Comparison of ENCODE assay signal across 17 cellular contexts in genomic region chr22:41564563-41564962, GRCh38. TPM values are rescaled to one million over a fixed set of nuclear protein-coding genes. Genes with fewer than 3 reads are reported as not detected.
DNase-seq lines count a peak whose midpoint lies in the region; ATAC-seq and TF ChIP-seq lines count a peak whose summit lies in the region.
"Had no signal": no experiment of that assay in that cellular context is flagged by ENCODE, and none has a peak within 500 bp of the region (broad histone marks: within the 10 kb centered on the region; RNA-seq: fewer than 3 reads in every experiment).

No MANE protein-coding gene starts in this region.

- H3F3A ChIP-seq in SK-N-SH (replicated peaks; ENCODE audit: insufficient read depth) = peaks cover 17% of the 10 kb centered on the region

- no peaks in the 10 kb centered on the region for H3K79me2 ChIP-seq in SK-N-SH (ENCODE audit: insufficient read depth)

- CTCF ChIA-PET in SK-N-SH (lab: Yijun Ruan, JAX) = no interaction called here

- no peaks in the 10 kb centered on the region for H3K9me3 ChIP-seq in SJSA1 (replicated peaks)
- H3K9me3 ChIP-seq in stomach = no peaks in the 10 kb centered on the region
- H3K9me3 ChIP-seq in SK-N-SH = no peaks in the 10 kb centered on the region
- H3K9me3 ChIP-seq: BLaER1 had no signal

- H3K27ac ChIP-seq in SJSA1 (0 out of 2 replicates have a peak overlapping the region, but pooled peaks have one; percentile 28), stomach (peak overlapping the region in 4 of 5 donors; percentile 26 to 72 (median 48)), SK-N-SH (ENCODE audit: low read depth in 2 of 2, low read length in 1 of 2) (peak overlapping the region in 1 of 2 experiments; percentile 77; a peak in 1 of 4 replicates)
- H3K27ac ChIP-seq: BLaER1, epithelial cell of prostate, KMS-11, SK-N-MC had no signal

- no peak overlapping the region for H3K4me3 ChIP-seq in SJSA1
- no peak overlapping the region for H3K4me3 ChIP-seq in fibroblast of mammary gland (ENCODE audit: control insufficient read depth, low read depth, low read length)
- no peak overlapping the region for H3K4me3 ChIP-seq in stomach
- no peak overlapping the region for H3K4me3 ChIP-seq in SK-N-SH (ENCODE audit: low read depth in 2 of 2, low read length in 1 of 2)
- H3K4me3 ChIP-seq: BLaER1, SK-N-MC had no signal

- peak; percentile 47 for DNase-seq in HT1080 (ENCODE audit: low read depth)
- DNase-seq in SJSA1 (ENCODE audit: low read depth in 1 of 2, low spot score in 2 of 2) = no peak
- peak; percentile 62 for DNase-seq in fibroblast of mammary gland (ENCODE audit: low read depth)
- DNase-seq in stomach = no peak
- DNase-seq in SK-N-SH = no peak
- DNase-seq in GM10266 (ENCODE audit: extremely low spot score) = no peak
- DNase-seq: activated CD4-positive, alpha-beta T cell treated with anti-CD3 and anti-CD28 coated beads, Interleukin-2, amount 50 U/mL, for 4 hours; activated naive CD8-positive, alpha-beta T cell treated with anti-CD3 and anti-CD28 coated beads, Interleukin-2, amount 50 U/mL, for 24 hours; activated T-cell treated with anti-CD3 and anti-CD28 coated beads, Interleukin-2, amount 50 U/mL, for 48 hours; head of caudate nucleus; kidney glomerular epithelial cell; NCI-H1417 treated with DMSO at 0.1 percent for 48 hours had no signal

- no peak for TF ChIP-seq POLR2A in stomach (IDR thresholded peaks at IDR 0.05)

- no peak overlapping the region for H3K9ac ChIP-seq in SK-N-SH
- H3K9ac ChIP-seq: BLaER1, KMS-11 had no signal

- intact Hi-C loops in stomach (cut with DNase I; ENCODE audit: low total_unique reads) = no loop called here

- H3K9me2 ChIP-seq in SK-N-SH = no peaks in the 10 kb centered on the region

- no peak overlapping the region for H2AFZ ChIP-seq in SK-N-SH (ENCODE audit: low read depth)

- POLR2A ChIA-PET in SK-N-SH (lab: Yijun Ruan, JAX) = no interaction called here

- peaks cover 35% of the 10 kb centered on the region for H3K4me1 ChIP-seq in SJSA1 (replicated peaks)
- peaks cover 0 to 52% (median 26%) of the 10 kb centered on the region in 4 donors for H3K4me1 ChIP-seq in stomach
- H3K4me1 ChIP-seq in SK-N-SH (ENCODE audit: control insufficient read depth in 1 of 2, insufficient read depth in 2 of 2, low read depth in 1 of 2, low read length in 1 of 2) = peaks cover 0 to 35% of the 10 kb centered on the region in 2 experiments; a peak in 1 of 4 replicates

- ATAC-seq in activated CD4-positive, CD25-positive, alpha-beta regulatory T cell treated with anti-CD3 and anti-CD28 coated beads, Interleukin-2, amount 50 U/mL, for 24 hours = no peak

- no peaks in the 10 kb centered on the region for H4K20me1 ChIP-seq in SK-N-SH (ENCODE audit: insufficient read depth)
- H4K20me1 ChIP-seq: BLaER1 had no signal

- H3K36me3 ChIP-seq in SJSA1 = no peaks in the 10 kb centered on the region
- H3K36me3 ChIP-seq in stomach = no peaks in the 10 kb centered on the region
- no peaks in the 10 kb centered on the region for H3K36me3 ChIP-seq in SK-N-SH (replicated peaks in 1 of 2; ENCODE audit: control insufficient read depth in 1 of 2, insufficient read depth in 2 of 2, low read length in 1 of 2)
- H3K36me3 ChIP-seq: BLaER1 had no signal

- no peak overlapping the region for H3K4me2 ChIP-seq in SK-N-SH
- H3K4me2 ChIP-seq: BLaER1, KMS-11 had no signal

- TF ChIP-seq RAD21 in SK-N-SH (IDR thresholded peaks at IDR 0.05; ENCODE audit: low read length) = no peak

- TF ChIP-seq EP300 in stomach (IDR thresholded peaks at IDR 0.05) = no peak
- TF ChIP-seq EP300 in SK-N-SH (IDR thresholded peaks at IDR 0.05; ENCODE audit: borderline replicate concordance in 1 of 2, low read depth in 1 of 2, low read length in 1 of 2) = no peak

- 82 to 87% (median 85%) methylated on average over 8 of the region's 8 CpGs for WGBS in stomach, 5 donors
- 78% methylated on average over 8 of the region's 8 CpGs for WGBS in SK-N-SH (ENCODE audit: low lambda C conversion rate)

- TF ChIP-seq CTCF in fibroblast of mammary gland (conservative IDR thresholded peaks at IDR 0.05; ENCODE audit: control insufficient read depth, insufficient read depth, low read depth, low read length) (no peak), stomach (IDR thresholded peaks at IDR 0.05) (no peak), SK-N-SH (IDR thresholded peaks at IDR 0.05) (no peak), GM10266 (IDR thresholded peaks at IDR 0.05; ENCODE audit: control insufficient read depth, insufficient read depth, low read depth, missing control alignments) (no peak)

- no peaks in the 10 kb centered on the region for H3K27me3 ChIP-seq in SJSA1 (replicated peaks)
- peaks cover 0 to 7% (median 5%) of the 10 kb centered on the region in 3 donors for H3K27me3 ChIP-seq in stomach
- H3K27me3 ChIP-seq in SK-N-SH (ENCODE audit: insufficient read depth) = no peaks in the 10 kb centered on the region

TF ChIP-seq in SK-N-SH, 30 proteins besides CTCF, POLR2A, EP300 and RAD21 (continues in another document):
- TF ChIP-seq EZH2phosphoT487 (IDR thresholded peaks at IDR 0.05; ENCODE audit: borderline replicate concordance, low read depth) (no peak), ZBTB33 (IDR thresholded peaks at IDR 0.05; ENCODE audit: borderline replicate concordance, low read depth) (no peak), ELF1 (IDR thresholded peaks at IDR 0.05) (no peak), MXI1 (IDR thresholded peaks at IDR 0.05; ENCODE audit: low read depth, low read length) (no peak), RCOR1 (IDR thresholded peaks at IDR 0.05; ENCODE audit: low read length) (no peak)

RNA-seq across cellular contexts. Expression of gene CSDC2, which starts 3.8 kb away (rescaled TPM):
- 0.08 and 0.13 TPM in 2 replicates for total RNA-seq in HT1080 (2014; rRNA removed; shearing (Covaris generic))
- 0.28 TPM in 1 of 2 replicates, not detected in the other for polyA plus RNA-seq in HT1080 (2015; cell fraction: cytosol; rRNA removed)
- 0.25 and 0.26 TPM in 2 replicates for polyA plus RNA-seq in HT1080 (2015; cell fraction: nucleus; rRNA removed)
- total RNA-seq in SJSA1 (2014; rRNA removed; shearing (Covaris generic)) = not detected in 2 replicates
- 1 to 10 TPM in 3 of 5 donors, under 1 TPM in 1, not detected in 1; 0.89 to 6.5 (median 1.4) TPM for total RNA-seq in stomach
- polyA plus RNA-seq in stomach = 1 to 10 TPM; 1.8 to 5.5 (median 2.8) TPM
- 5.5 and 5.7 TPM in 2 replicates for polyA plus RNA-seq in SK-N-SH (2012; rRNA removed)
- 2.0 and 3.4 TPM in 2 replicates for polyA plus RNA-seq in SK-N-SH (2012; cell fraction: cytosol; rRNA removed)
- 11.8 and 13.9 TPM in 2 replicates for polyA plus RNA-seq in SK-N-SH (2012; cell fraction: nucleus; rRNA removed)

RNA-seq across cellular contexts. Expression of gene POLR3H, which starts 20.3 kb away (rescaled TPM):
- total RNA-seq in HT1080 (2014; rRNA removed; shearing (Covaris generic)) = 21.5 and 26.6 TPM in 2 replicates
- polyA plus RNA-seq in HT1080 (2015; cell fraction: cytosol; rRNA removed) = 15.1 and 19.5 TPM in 2 replicates
- polyA plus RNA-seq in HT1080 (2015; cell fraction: nucleus; rRNA removed) = 13.1 and 16.0 TPM in 2 replicates
- total RNA-seq in SJSA1 (2014; rRNA removed; shearing (Covaris generic)) = 14.8 and 16.6 TPM in 2 replicates
- total RNA-seq in stomach = 10 to 100 TPM in 2 of 5 donors, 1 to 10 TPM in 3; 2.6 to 13.4 (median 7.1) TPM
- 10 to 100 TPM; 16.6 to 21.7 (median 16.7) TPM for polyA plus RNA-seq in stomach
- 22.9 and 25.8 TPM in 2 replicates for polyA plus RNA-seq in SK-N-SH (2012; rRNA removed)
- 17.1 and 22.6 TPM in 2 replicates for polyA plus RNA-seq in SK-N-SH (2012; cell fraction: cytosol; rRNA removed)
- polyA plus RNA-seq in SK-N-SH (2012; cell fraction: nucleus; rRNA removed) = 16.8 and 21.7 TPM in 2 replicates

RNA-seq across cellular contexts. Expression of gene PMM1, which starts 25.1 kb away (rescaled TPM):
- 7.2 and 9.1 TPM in 2 replicates for total RNA-seq in HT1080 (2014; rRNA removed; shearing (Covaris generic))
- polyA plus RNA-seq in HT1080 (2015; cell fraction: cytosol; rRNA removed) = 24.2 and 30.6 TPM in 2 replicates
- polyA plus RNA-seq in HT1080 (2015; cell fraction: nucleus; rRNA removed) = 22.1 and 22.7 TPM in 2 replicates
- 23.3 and 27.0 TPM in 2 replicates for total RNA-seq in SJSA1 (2014; rRNA removed; shearing (Covaris generic))
- total RNA-seq in stomach = 100 to 1,000 TPM in 1 of 5 donors, 10 to 100 TPM in 4; 15.2 to 131 (median 41.9) TPM
- polyA plus RNA-seq in stomach (100 to 1,000 TPM in 2 of 3 donors, 10 to 100 TPM in 1; 54.6 to 126 (median 102) TPM), SK-N-SH (2012; rRNA removed) (44.3 and 46.4 TPM in 2 replicates)
- polyA plus RNA-seq in SK-N-SH (2012; cell fraction: cytosol; rRNA removed) = 29.1 and 34.9 TPM in 2 replicates
- 79.8 and 109 TPM in 2 replicates for polyA plus RNA-seq in SK-N-SH (2012; cell fraction: nucleus; rRNA removed)

RNA-seq across cellular contexts. Expression of gene DESI1, which starts 56.3 kb away (rescaled TPM):
- total RNA-seq in HT1080 (2014; rRNA removed; shearing (Covaris generic)) = 71.2 and 102 TPM in 2 replicates
- polyA plus RNA-seq in HT1080 (2015; cell fraction: cytosol; rRNA removed) = 30.9 and 32.6 TPM in 2 replicates
- 37.8 and 38.0 TPM in 2 replicates for polyA plus RNA-seq in HT1080 (2015; cell fraction: nucleus; rRNA removed)
- total RNA-seq in SJSA1 (2014; rRNA removed; shearing (Covaris generic)) = 12.2 and 33.3 TPM in 2 replicates
- total RNA-seq in stomach = 10 to 100 TPM; 10.4 to 39.7 (median 15.4) TPM
- 10 to 100 TPM; 11.9 to 17.4 (median 16.2) TPM for polyA plus RNA-seq in stomach
- polyA plus RNA-seq in SK-N-SH (2012; rRNA removed) = 8.2 and 12.7 TPM in 2 replicates
- polyA plus RNA-seq in SK-N-SH (2012; cell fraction: cytosol; rRNA removed) = 6.4 and 7.9 TPM in 2 replicates
- 11.7 and 20.5 TPM in 2 replicates for polyA plus RNA-seq in SK-N-SH (2012; cell fraction: nucleus; rRNA removed)

RNA-seq across cellular contexts. Expression of gene XRCC6, which starts 56.5 kb away (rescaled TPM):
- 596 and 601 TPM in 2 replicates for total RNA-seq in HT1080 (2014; rRNA removed; shearing (Covaris generic))
- polyA plus RNA-seq in HT1080 (2015; cell fraction: cytosol; rRNA removed) = 464 and 469 TPM in 2 replicates
- 686 and 784 TPM in 2 replicates for polyA plus RNA-seq in HT1080 (2015; cell fraction: nucleus; rRNA removed)
- 540 and 624 TPM in 2 replicates for total RNA-seq in SJSA1 (2014; rRNA removed; shearing (Covaris generic))
- total RNA-seq in stomach = 100 to 1,000 TPM in 4 of 5 donors, 10 to 100 TPM in 1; 40.3 to 315 (median 162) TPM
- polyA plus RNA-seq in stomach (100 to 1,000 TPM; 117 to 137 (median 129) TPM), SK-N-SH (2012; rRNA removed) (78.1 and 79.0 TPM in 2 replicates)
- polyA plus RNA-seq in SK-N-SH (2012; cell fraction: cytosol; rRNA removed) = 91.8 and 99.0 TPM in 2 replicates
- 53.7 and 58.9 TPM in 2 replicates for polyA plus RNA-seq in SK-N-SH (2012; cell fraction: nucleus; rRNA removed)

Comparison
In these comparisons a context has a peak if more than half of its experiments do, and no peak if none do; other contexts are left out.
1. DNase-seq: peak in HT1080 (single experiment) and fibroblast of mammary gland (single experiment); none in SJSA1 (0 of 2), stomach (single experiment), SK-N-SH (single experiment) and GM10266 (single experiment).